In genomic region chr20:1338801-1339200, GRCh38 we compare ENCODE assay signal across 16 cellular contexts. TPM values are rescaled to one million over a fixed set of nuclear protein-coding genes. Genes with fewer than 3 reads are reported as not detected.
DNase-seq lines count a peak whose midpoint lies in the region; ATAC-seq, FAIRE-seq and TF ChIP-seq lines count a peak whose summit lies in the region.
"Had no signal": no experiment of that assay in that cellular context is flagged by ENCODE, and none has a peak within 500 bp of the region (broad histone marks: within the 10 kb centered on the region; RNA-seq: fewer than 3 reads in every experiment).

No MANE protein-coding gene starts in this region.

- TF ChIP-seq EP300 in esophagus muscularis mucosa (IDR thresholded peaks at IDR 0.05) (no peak), tibial nerve (IDR thresholded peaks at IDR 0.05) (no peak)

- in situ Hi-C loops in GM23248 (cut with MboI), result no loop called here

- H3K4me1 Mint-ChIP-seq in osteocyte (ENCODE audit: unreplicated experiment), result peaks cover 4% of the 10 kb centered on the region

- H3K4me3 ChIP-seq in GM23248 (no peak overlapping the region), esophagus muscularis mucosa (no peak overlapping the region), tibial nerve (no peak overlapping the region)

- DNase-seq in AG20443 (ENCODE audit: low spot score) (peak; percentile 50), GM23248 (peak; percentile 33), esophagus muscularis mucosa (ENCODE audit: extremely low spot score) (peak; percentile 34), osteocyte (ENCODE audit: extremely low spot score, unreplicated experiment) (peak; percentile 57), NOMO-1 treated with DMSO at 0.1 percent for 48 hours (lab: John Stamatoyannopoulos, UW; ENCODE audit: unreplicated experiment) (no peak), RCC 7860 (ENCODE audit: low spot score) (no peak), tibial nerve (ENCODE audit: low spot score in 2 of 2) (no peak)
- DNase-seq: AML-193, DMS79, HFFc6, NCI-H1436, NCI-H1930, NCI-H226, NCI-H524 treated with DMSO at 0.1 percent for 48 hours had no signal

- H3K27me3 Mint-ChIP-seq in osteocyte (ENCODE audit: unreplicated experiment), result no peaks in the 10 kb centered on the region

- no peak for TF ChIP-seq POLR2A in esophagus muscularis mucosa (IDR thresholded peaks at IDR 0.05; ENCODE audit: low read depth)
- no peak for TF ChIP-seq POLR2A in tibial nerve (IDR thresholded peaks at IDR 0.05)

- H3K9me3 ChIP-seq in GM23248 (ENCODE audit: low read depth) (no peaks in the 10 kb centered on the region), esophagus muscularis mucosa (no peaks in the 10 kb centered on the region), tibial nerve (no peaks in the 10 kb centered on the region)

- no peaks in the 10 kb centered on the region for H4K20me1 ChIP-seq in GM23248 (ENCODE audit: insufficient read depth)

- FAIRE-seq in RCC 7860 (lab: Jason Lieb, UNC), result no peak

- no peaks in the 10 kb centered on the region for H3K9me3 Mint-ChIP-seq in osteocyte (ENCODE audit: unreplicated experiment)
- H3K9me3 Mint-ChIP-seq: HFFc6 had no signal

- H3K36me3 Mint-ChIP-seq in osteocyte (ENCODE audit: unreplicated experiment), result peaks cover 1% of the 10 kb centered on the region

- peaks cover 27% of the 10 kb centered on the region for H3K4me1 ChIP-seq in GM23248 (ENCODE audit: insufficient read depth)
- H3K4me1 ChIP-seq in esophagus muscularis mucosa, result peaks cover 23 to 42% (median 27%) of the 10 kb centered on the region in 4 donors
- H3K4me1 ChIP-seq in tibial nerve, result peaks cover 0 to 30% (median 5%) of the 10 kb centered on the region in 4 donors

- H3K4me3 Mint-ChIP-seq in osteocyte (ENCODE audit: unreplicated experiment), result no peak overlapping the region
- H3K4me3 Mint-ChIP-seq: HFFc6 had no signal

- no peaks in the 10 kb centered on the region for H3K27me3 ChIP-seq in GM23248 (replicated peaks; ENCODE audit: insufficient read depth)
- H3K27me3 ChIP-seq in esophagus muscularis mucosa, result no peaks in the 10 kb centered on the region
- no peaks in the 10 kb centered on the region for H3K27me3 ChIP-seq in tibial nerve

- no peak for TF ChIP-seq CTCF in esophagus muscularis mucosa (IDR thresholded peaks at IDR 0.05)
- TF ChIP-seq CTCF in osteocyte (IDR thresholded peaks at IDR 0.05), result no peak
- no peak for TF ChIP-seq CTCF in tibial nerve (IDR thresholded peaks at IDR 0.05)

- H3K4me2 ChIP-seq in GM23248 (ENCODE audit: unreplicated experiment), result no peak overlapping the region

- H3K9me2 ChIP-seq in GM23248 (ENCODE audit: insufficient read depth), result no peaks in the 10 kb centered on the region

- no peak for ATAC-seq in GM18867 (IDR thresholded peaks at IDR 0.05; ENCODE audit: unreplicated experiment)

- H3F3A ChIP-seq in GM23248 (ENCODE audit: insufficient read depth), result peaks cover 17% of the 10 kb centered on the region

- H3K27ac Mint-ChIP-seq in osteocyte (ENCODE audit: unreplicated experiment), result no peak overlapping the region
- H3K27ac Mint-ChIP-seq: HFFc6 had no signal

- WGBS in GM23248 (ENCODE audit: low coverage in 1 of 2, low lambda C conversion rate in 2 of 2, missing lambda C conversion rate in 2 of 2), 2 experiments, result 49 to 52% methylated on average over 4 of the region's 4 CpGs
- 82% methylated on average over 4 of the region's 4 CpGs for WGBS in esophagus muscularis mucosa
- WGBS in tibial nerve, 2 donors, result 68 to 73% methylated on average over 4 of the region's 4 CpGs

- H2AFZ ChIP-seq in GM23248, result no peak overlapping the region

- no peak overlapping the region for H3K9ac ChIP-seq in GM23248

- H3K36me3 ChIP-seq in GM23248 (ENCODE audit: low read depth) (no peaks in the 10 kb centered on the region), esophagus muscularis mucosa (peaks cover 0 to 3% (median 0%) of the 10 kb centered on the region in 4 donors), tibial nerve (peaks cover 0 to 11% (median 0%) of the 10 kb centered on the region in 3 donors)

- intact Hi-C loops in esophagus muscularis mucosa (cut with DNase I), result loop anchor here (5.0 kb wide), 1 partner anchor 34 kb away; no protein-coding TSS in a partner anchor

- no peak overlapping the region for H3K27ac ChIP-seq in GM23248
- no peak overlapping the region for H3K27ac ChIP-seq in esophagus muscularis mucosa (replicated peaks in 1 of 4)
- H3K27ac ChIP-seq in tibial nerve, result no peak overlapping the region
- H3K27ac ChIP-seq: C4-2B had no signal

- peaks cover 26% of the 10 kb centered on the region for H3K79me2 ChIP-seq in GM23248 (ENCODE audit: insufficient read depth)

RNA-seq across cellular contexts. Expression of gene SDCBP2, which starts 9.9 kb away (rescaled TPM):
- 4.9 and 5.5 TPM in 2 replicates for total RNA-seq in GM23248 (2014; rRNA removed; shearing (Covaris generic))
- 4.1 and 4.2 TPM in 2 replicates for polyA plus RNA-seq in GM23248 (2016; fragmentation: Nextera tagmentation; extraction: Ambion mirVana)
- total RNA-seq in esophagus muscularis mucosa, result 1 to 10 TPM; 2.1 to 6.2 (median 4.1) TPM
- 0.97 and 1.6 TPM in 2 replicates for total RNA-seq in osteocyte
- total RNA-seq in tibial nerve, result 1 to 10 TPM; 1.9 to 4.2 (median 2.9) TPM

RNA-seq across cellular contexts. Expression of gene FKBP1A, which starts 54.1 kb away (rescaled TPM):
- total RNA-seq in GM23248 (2014; rRNA removed; shearing (Covaris generic)), result 150 and 162 TPM in 2 replicates
- polyA plus RNA-seq in GM23248 (2016; fragmentation: Nextera tagmentation; extraction: Ambion mirVana), result 844 and 887 TPM in 2 replicates
- total RNA-seq in esophagus muscularis mucosa (10 to 100 TPM; 84.3 to 99.2 (median 89.8) TPM), osteocyte (180 and 187 TPM in 2 replicates), tibial nerve (100 to 1,000 TPM in 3 of 4 donors, 10 to 100 TPM in 1; 92.2 to 172 (median 130) TPM)

Comparison
In these comparisons a context has a peak if more than half of its experiments do, and no peak if none do; other contexts are left out.
1. DNase-seq: peak in AG20443 (single experiment), GM23248 (single experiment), esophagus muscularis mucosa (single experiment) and osteocyte (single experiment); none in NOMO-1 treated with DMSO at 0.1 percent for 48 hours (single experiment), RCC 7860 (single experiment) and tibial nerve (0 of 2).